ENCODE assay signal across 10 cellular contexts in the genomic region with DNA sequence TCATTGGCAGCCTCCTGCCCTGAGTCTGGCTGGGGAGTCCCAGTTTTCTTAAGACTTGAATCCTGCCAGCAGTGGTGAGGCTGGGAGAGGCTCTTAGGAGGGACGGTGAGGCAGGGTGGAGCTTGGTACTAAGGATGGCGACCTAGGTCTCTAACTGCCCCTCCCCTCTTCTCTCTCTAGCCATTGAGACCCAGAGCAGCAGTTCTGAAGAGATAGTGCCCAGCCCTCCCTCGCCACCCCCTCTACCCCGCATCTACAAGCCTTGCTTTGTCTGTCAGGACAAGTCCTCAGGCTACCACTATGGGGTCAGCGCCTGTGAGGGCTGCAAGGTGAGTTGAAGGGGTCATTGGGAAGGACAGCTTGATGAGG. TPM values are rescaled to one million over a fixed set of nuclear protein-coding genes. Genes with fewer than 3 reads are reported as not detected.
A peak's percentile ranks its signal among the peaks of the same experiment; 100 is the strongest.
DNase-seq lines count a peak whose midpoint lies in the region; ATAC-seq and TF ChIP-seq lines count a peak whose summit lies in the region.
"Had no signal": no experiment of that assay in that cellular context is flagged by ENCODE, and none has a peak within 500 bp of the region (broad histone marks: within the 10 kb centered on the region; RNA-seq: fewer than 3 reads in every experiment).

No MANE protein-coding gene starts in this region.

- CTCF ChIA-PET in Caco-2 (lab: Charles Lee) = no interaction called here
- CTCF ChIA-PET in WTC11 (lab: Charles Lee) = interaction anchor here (0.6 to 2.3 kb wide), 7 partner anchors 9 to 212 kb away, joined by 3 to 20 read pairs (median 6); no protein-coding TSS in a partner anchor

- H4K20me1 ChIP-seq in hepatocyte (ENCODE audit: insufficient read depth, poor library complexity, severe bottlenecking) = peaks cover 45% of the 10 kb centered on the region

- BruUV-seq in Caco-2 (replicated peaks; lab: Mats Ljungman, UMichigan) = no TSS peak

- H3K4me1 Mint-ChIP-seq in Caco-2 (ENCODE audit: low read depth, unreplicated experiment) = peaks cover 32% of the 10 kb centered on the region
- peaks cover 82% of the 10 kb centered on the region for H3K4me1 Mint-ChIP-seq in WTC11
- H3K4me1 Mint-ChIP-seq in activated T-helper 17 cell treated with anti-CD3 and anti-CD28 coated beads, Interleukin-2, amount 50 U/mL, for 72 hours = peaks cover 30% of the 10 kb centered on the region

- peak overlapping the region; percentile 96 for H3K4me2 ChIP-seq in hepatocyte

- H3K27me3 ChIP-seq in Caco-2 (replicated peaks; ENCODE audit: control insufficient read depth, insufficient read depth, low read length) (no peaks in the 10 kb centered on the region), hepatocyte (no peaks in the 10 kb centered on the region)

- 89% methylated on average over 5 of the region's 5 CpGs for WGBS in hepatocyte (ENCODE audit: low lambda C conversion rate, missing lambda C conversion rate)

- H3K9me2 ChIP-seq in hepatocyte (replicated peaks; ENCODE audit: insufficient read depth) = no peaks in the 10 kb centered on the region

- no peak overlapping the region for H3K4me3 ChIP-seq in Caco-2 (ENCODE audit: low read depth, low read length)
- no peak overlapping the region for H3K4me3 ChIP-seq in hepatocyte

- peaks cover 33% of the 10 kb centered on the region for H3K4me1 ChIP-seq in Caco-2
- H3K4me1 ChIP-seq in hepatocyte (ENCODE audit: insufficient read depth) = peaks cover 74% of the 10 kb centered on the region

- H3K9me3 ChIP-seq in Caco-2 (no peaks in the 10 kb centered on the region), hepatocyte (ENCODE audit: low read depth) (no peaks in the 10 kb centered on the region)

- DNase-seq in Caco-2 (no peak), WTC11 (ENCODE audit: low spot score) (no peak), hepatocyte (ENCODE audit: low spot score) (no peak), pons (ENCODE audit: low spot score) (peak; percentile 12), RPMI8226 (no peak)

- H2AFZ ChIP-seq in hepatocyte = no peak overlapping the region

- POLR2A ChIA-PET in Caco-2 (lab: Charles Lee) = no interaction called here
- POLR2A ChIA-PET in WTC11 (lab: Charles Lee) = interaction anchor here (0.9 to 1.4 kb wide), 3 partner anchors 31 to 43 kb away, joined by 3 to 6 read pairs (median 4); partner anchors contain the start of gene RARA

- H3K9me3 Mint-ChIP-seq in Caco-2 (ENCODE audit: unreplicated experiment) (no peaks in the 10 kb centered on the region), WTC11 (no peaks in the 10 kb centered on the region)
- H3K9me3 Mint-ChIP-seq in activated T-helper 17 cell treated with anti-CD3 and anti-CD28 coated beads, Interleukin-2, amount 50 U/mL, for 72 hours = no peaks in the 10 kb centered on the region
- H3K9me3 Mint-ChIP-seq: activated T-helper 1 cell treated with anti-CD3 and anti-CD28 coated beads, Interleukin-12 subunit alpha, Interleukin-12 subunit beta, Interleukin-2, Interleukin-4 antibody, amounts not matched to agents 30 ng/mL and 10 ng/mL and 1 ng/mL, durations not matched to agents 14 hours and 24 hours and 36 hours had no signal

- H3K27ac Mint-ChIP-seq in Caco-2 (ENCODE audit: unreplicated experiment) = peak overlapping the region; percentile 25
- H3K27ac Mint-ChIP-seq in WTC11 = no peak overlapping the region
- H3K27ac Mint-ChIP-seq in activated T-helper 17 cell treated with anti-CD3 and anti-CD28 coated beads, Interleukin-2, amount 50 U/mL, for 72 hours = no peak overlapping the region
- H3K27ac Mint-ChIP-seq: activated T-helper 1 cell treated with anti-CD3 and anti-CD28 coated beads, Interleukin-12 subunit alpha, Interleukin-12 subunit beta, Interleukin-2, Interleukin-4 antibody, amounts not matched to agents 30 ng/mL and 10 ng/mL and 1 ng/mL, durations not matched to agents 14 hours and 24 hours and 36 hours had no signal

- H3K4me3 Mint-ChIP-seq in Caco-2 (ENCODE audit: unreplicated experiment) = no peak overlapping the region
- H3K4me3 Mint-ChIP-seq in WTC11 = peak overlapping the region; percentile 51
- H3K4me3 Mint-ChIP-seq in activated T-helper 17 cell treated with anti-CD3 and anti-CD28 coated beads, Interleukin-2, amount 50 U/mL, for 72 hours = no peak overlapping the region
- H3K4me3 Mint-ChIP-seq: activated T-helper 1 cell treated with anti-CD3 and anti-CD28 coated beads, Interleukin-12 subunit alpha, Interleukin-12 subunit beta, Interleukin-2, Interleukin-4 antibody, amounts not matched to agents 30 ng/mL and 10 ng/mL and 1 ng/mL, durations not matched to agents 14 hours and 24 hours and 36 hours had no signal

- H3K27ac ChIP-seq in hepatocyte = no peak overlapping the region

- H3K36me3 Mint-ChIP-seq in Caco-2 (ENCODE audit: insufficient read depth, unreplicated experiment) (peaks cover 42% of the 10 kb centered on the region), WTC11 (peaks cover 16% of the 10 kb centered on the region)
- H3K36me3 Mint-ChIP-seq in activated T-helper 17 cell treated with anti-CD3 and anti-CD28 coated beads, Interleukin-2, amount 50 U/mL, for 72 hours (ENCODE audit: low read depth) = peaks cover 57% of the 10 kb centered on the region

- intact Hi-C loops in Caco-2 (cut with micrococcal nuclease; ENCODE audit: unreplicated experiment) = no loop called here

- no peaks in the 10 kb centered on the region for H3K27me3 Mint-ChIP-seq in Caco-2 (ENCODE audit: insufficient read depth, unreplicated experiment)
- H3K27me3 Mint-ChIP-seq in WTC11 (ENCODE audit: low read depth) = peaks cover 46% of the 10 kb centered on the region
- no peaks in the 10 kb centered on the region for H3K27me3 Mint-ChIP-seq in activated T-helper 17 cell treated with anti-CD3 and anti-CD28 coated beads, Interleukin-2, amount 50 U/mL, for 72 hours

- ATAC-seq in WTC11 = peak; percentile 9; the same call in 1 of the 2 replicates
- no peak for ATAC-seq in activated T-helper 17 cell treated with anti-CD3 and anti-CD28 coated beads, Interleukin-2, amount 50 U/mL, for 72 hours (replicated peaks)
- ATAC-seq in GM18511 (IDR thresholded peaks at IDR 0.05; ENCODE audit: unreplicated experiment) = no peak
- ATAC-seq in GM21390 (IDR thresholded peaks at IDR 0.05; ENCODE audit: unreplicated experiment) = no peak

- TF ChIP-seq CTCF in Caco-2 (IDR thresholded peaks at IDR 0.05; ENCODE audit: insufficient read depth in 1 of 2, low read depth in 1 of 2, low read length in 1 of 2, severe bottlenecking in 1 of 2, unreplicated experiment in 1 of 2) = no peak
- TF ChIP-seq CTCF in WTC11 (IDR thresholded peaks at IDR 0.05) = no peak
- TF ChIP-seq CTCF in hepatocyte (IDR thresholded peaks at IDR 0.05; ENCODE audit: poor library complexity) = no peak

- H3K36me3 ChIP-seq in Caco-2 (ENCODE audit: control insufficient read depth, insufficient read depth, low read length) (peaks cover 5% of the 10 kb centered on the region), hepatocyte (replicated peaks; ENCODE audit: insufficient read depth, low read depth) (no peaks in the 10 kb centered on the region)

- peaks cover 76% of the 10 kb centered on the region for H3K79me2 ChIP-seq in hepatocyte

TF ChIP-seq in WTC11, 78 proteins besides CTCF, POLR2A, EP300 and RAD21:
- TF ChIP-seq NR3C1 (CRISPR knock-in tag; conservative IDR thresholded peaks at IDR 0.05; ENCODE audit: low read depth) (no peak), ZNF423 (CRISPR knock-in tag; IDR thresholded peaks at IDR 0.05) (no peak), ZNF138 (CRISPR knock-in tag; conservative IDR thresholded peaks at IDR 0.05) (no peak)

RNA-seq across cellular contexts. Expression of gene GJD3, which starts 16.4 kb away (rescaled TPM):
- not detected in 2 replicates for total RNA-seq in Caco-2 (2022)
- total RNA-seq in WTC11 (2021) = 1.4 to 2.3 TPM (median 2.0 TPM) in 3 replicates
- total RNA-seq in hepatocyte = 0.47 TPM in 1 of 2 replicates, not detected in the other
- 3.3 and 3.8 TPM in 2 replicates for polyA plus RNA-seq in hepatocyte
- not detected for total RNA-seq in activated T-helper 17 cell treated with anti-CD3 and anti-CD28 coated beads, Interleukin-2, amount 50 U/mL, for 72 hours
- total RNA-seq: T-helper 2 cell treated with Interferon-gamma antibody and Interleukin-4, amounts not matched to agents 100 ng/mL and 5 ng/mL, for 36 hours had no signal

RNA-seq across cellular contexts. Expression of gene RARA, which starts 39.1 kb away (rescaled TPM):
- total RNA-seq in Caco-2 (2022) = 26.6 and 27.6 TPM in 2 replicates
- 14.3 to 20.7 TPM (median 15.8 TPM) in 3 replicates for total RNA-seq in WTC11 (2021)
- total RNA-seq in hepatocyte = 19.2 and 30.0 TPM in 2 replicates
- 33.1 and 34.4 TPM in 2 replicates for polyA plus RNA-seq in hepatocyte
- 10 to 100 TPM; 43.7 to 61.9 TPM for total RNA-seq in activated T-helper 17 cell treated with anti-CD3 and anti-CD28 coated beads, Interleukin-2, amount 50 U/mL, for 72 hours
